In genomic region chr15:71386448-71387236, GRCh38 we compare ENCODE assay signal across 8 cellular contexts.
DNase-seq lines count a peak whose midpoint lies in the region; ATAC-seq and TF ChIP-seq lines count a peak whose summit lies in the region.
"Had no signal": no experiment of that assay in that cellular context is flagged by ENCODE, and none has a peak within 500 bp of the region (broad histone marks: within the 10 kb centered on the region; RNA-seq: fewer than 3 reads in every experiment).

No MANE protein-coding gene starts in this region.

- DNase-seq in GM23338 (ENCODE audit: low spot score) (peak; percentile 94), PC-9 (no peak), fibroblast of peridontal ligament (ENCODE audit: extremely low read depth) (peak; percentile 58), gastrocnemius medialis (no peak)
- no peak for DNase-seq in activated CD4-positive, CD25-positive, alpha-beta regulatory T cell (lab: John Stamatoyannopoulos, UW)
- DNase-seq: effector memory CD8-positive, alpha-beta T cell had no signal

- in situ Hi-C loops in gastrocnemius medialis (cut with MboI; ENCODE audit: low sequenced_read_pairs in 4 of 4), result loop anchor here in 1 of 4 donors (10.0 kb wide), 1 partner anchor 48 kb away; no protein-coding TSS in a partner anchor

- peak overlapping the region; percentile 89 for H3K27ac Mint-ChIP-seq in GM23338
- H3K27ac Mint-ChIP-seq: effector memory CD8-positive, alpha-beta T cell had no signal

- peaks cover 4% of the 10 kb centered on the region; the same call in 1 of the 3 replicates for H3K9me3 Mint-ChIP-seq in GM23338
- H3K9me3 Mint-ChIP-seq: effector memory CD8-positive, alpha-beta T cell had no signal

- H3K27me3 ChIP-seq in GM23338 (ENCODE audit: insufficient read depth), result no peaks in the 10 kb centered on the region
- no peaks in the 10 kb centered on the region for H3K27me3 ChIP-seq in PC-9 (ENCODE audit: insufficient read depth, low read depth)
- no peaks in the 10 kb centered on the region for H3K27me3 ChIP-seq in gastrocnemius medialis

- no peak for TF ChIP-seq POLR2A in gastrocnemius medialis (IDR thresholded peaks at IDR 0.05)

- H3K36me3 ChIP-seq in GM23338 (ENCODE audit: insufficient read depth) (no peaks in the 10 kb centered on the region), PC-9 (ENCODE audit: low read depth) (no peaks in the 10 kb centered on the region), gastrocnemius medialis (no peaks in the 10 kb centered on the region)

- H3K4me3 Mint-ChIP-seq in GM23338, result peak overlapping the region; percentile 52
- H3K4me3 Mint-ChIP-seq: effector memory CD8-positive, alpha-beta T cell had no signal

- H3K27ac ChIP-seq in GM23338 (ENCODE audit: low read depth) (peak overlapping the region; percentile 85), PC-9 (no peak overlapping the region), gastrocnemius medialis (peak overlapping the region in 1 of 4 donors; percentile 57)

- H3K9me3 ChIP-seq in PC-9 (ENCODE audit: insufficient read depth, low read depth), result no peaks in the 10 kb centered on the region
- no peaks in the 10 kb centered on the region for H3K9me3 ChIP-seq in gastrocnemius medialis

- H3K4me3 ChIP-seq in GM23338 (no peak overlapping the region), PC-9 (no peak overlapping the region), gastrocnemius medialis (no peak overlapping the region)

- H3F3A ChIP-seq in GM23338 (replicated peaks; ENCODE audit: low read depth) (peaks cover 7% of the 10 kb centered on the region), PC-9 (ENCODE audit: insufficient read depth, low read depth) (no peaks in the 10 kb centered on the region)

- peaks cover 66% of the 10 kb centered on the region for H3K4me1 Mint-ChIP-seq in GM23338

- H3K27me3 Mint-ChIP-seq in GM23338 (ENCODE audit: insufficient read depth, low read depth, poor library complexity), result peaks cover 12% of the 10 kb centered on the region

- H3K4me1 ChIP-seq in GM23338 (ENCODE audit: insufficient read depth) (peaks cover 48% of the 10 kb centered on the region), PC-9 (replicated peaks; ENCODE audit: insufficient read depth) (0 out of 2 replicates have a peak, but pooled peaks cover 7% of the 10 kb centered on the region), gastrocnemius medialis (peaks cover 22 to 27% of the 10 kb centered on the region in 2 donors)

- H3K79me2 ChIP-seq in GM23338 (replicated peaks; ENCODE audit: insufficient read depth) (no peaks in the 10 kb centered on the region), PC-9 (ENCODE audit: low read depth) (no peaks in the 10 kb centered on the region)

- H3K4me2 ChIP-seq in GM23338 (peak overlapping the region; percentile 27), PC-9 (no peak overlapping the region)

- CTCF ChIA-PET in PC-9 (lab: Charles Lee), result interaction anchor here (0.6 to 1.3 kb wide), 7 partner anchors 46 to 753 kb away, joined by 3 to 17 read pairs (median 3); no protein-coding TSS in a partner anchor

- H3K9me2 ChIP-seq in GM23338 (ENCODE audit: insufficient read depth) (0 out of 2 replicates have a peak, but pooled peaks cover 3% of the 10 kb centered on the region), PC-9 (ENCODE audit: insufficient read depth) (no peaks in the 10 kb centered on the region)

- H2AFZ ChIP-seq in GM23338, result no peak overlapping the region
- H2AFZ ChIP-seq in PC-9, result no peak overlapping the region

- H4K20me1 ChIP-seq in GM23338 (replicated peaks; ENCODE audit: insufficient read depth), result no peaks in the 10 kb centered on the region
- no peaks in the 10 kb centered on the region for H4K20me1 ChIP-seq in PC-9 (ENCODE audit: insufficient read depth)

- POLR2A ChIA-PET in PC-9 (lab: Charles Lee; ENCODE audit: unreplicated experiment), result interaction anchor here (0.6 kb wide), 1 partner anchor 63 kb away, joined by 5 read pairs; no protein-coding TSS in a partner anchor

- BruUV-seq in PC-9 (replicated peaks; lab: Mats Ljungman, UMichigan), result no TSS peak

- TF ChIP-seq CTCF in GM23338 (conservative IDR thresholded peaks at IDR 0.05; ENCODE audit: low read depth in 2 of 2), result peak; percentile 61 to 71
- TF ChIP-seq CTCF in PC-9 (conservative IDR thresholded peaks at IDR 0.05), result peak; percentile 59
- TF ChIP-seq CTCF in gastrocnemius medialis (IDR thresholded peaks at IDR 0.05 in 4 of 5, conservative IDR thresholded peaks at IDR 0.05 in 1 of 5), result peak; percentile 28 to 64 (median 47)

- H3K36me3 Mint-ChIP-seq in GM23338 (ENCODE audit: low read depth), result peaks cover 10% of the 10 kb centered on the region; the same call in 2 of the 3 replicates

- ATAC-seq in GM23338, result peak; percentile 93
- peak in 1 of 2 donors; percentile 58 for ATAC-seq in gastrocnemius medialis
- ATAC-seq in HG03196 (IDR thresholded peaks at IDR 0.05; ENCODE audit: unreplicated experiment), result no peak
- no peak for ATAC-seq in GM19395 (IDR thresholded peaks at IDR 0.05; ENCODE audit: unreplicated experiment)
- ATAC-seq: effector memory CD8-positive, alpha-beta T cell had no signal

- intact Hi-C loops in PC-9 (cut with micrococcal nuclease; ENCODE audit: unreplicated experiment) (loop anchor here (1.0 kb wide), 1 partner anchor 415 kb away; no protein-coding TSS in a partner anchor), gastrocnemius medialis (cut with DNase I; ENCODE audit: low total_unique reads) (loop anchor here (2.0 kb wide), 1 partner anchor 54 kb away; no protein-coding TSS in a partner anchor)

TF ChIP-seq in GM23338, 12 proteins besides CTCF, POLR2A, EP300 and RAD21:
- TF ChIP-seq STAT1 (IDR thresholded peaks at IDR 0.05; ENCODE audit: unreplicated experiment) (no peak), NANOG (IDR thresholded peaks at IDR 0.05; ENCODE audit: borderline replicate concordance) (peak; percentile 76)
TF ChIP-seq in GM23338: peak in this region for 1.

Comparison
In these comparisons a context has a peak if more than half of its experiments do, and no peak if none do; other contexts are left out.
1. DNase-seq: peak in GM23338 (single experiment) and fibroblast of peridontal ligament (single experiment); none in PC-9 (0 of 2), gastrocnemius medialis (0 of 2) and activated CD4-positive, CD25-positive, alpha-beta regulatory T cell (0 of 4).
2. Peak in every context shown above with its lines, with median percentiles within 50 percentile points of each other: CTCF ChIP-seq.